Comparison of ENCODE assay signal across 8 cellular contexts in genomic region chr4:181528570-181529184, GRCh38.
DNase-seq lines count a peak whose midpoint lies in the region; ATAC-seq and TF ChIP-seq lines count a peak whose summit lies in the region.

No MANE protein-coding gene starts in this region.

- peaks cover 5% of the 10 kb centered on the region for H3K9me3 Mint-ChIP-seq in activated CD4-positive, alpha-beta memory T cell treated with anti-CD3 and anti-CD28 coated beads for 36 hours
- H3K9me3 Mint-ChIP-seq in stimulated activated memory B cell treated with anti-CD40 and anti-IgM and Interleukin-4, amounts not matched to agents 10 μg/mL and 1 μg/mL and 100 μg/mL, for 72 hours: no peaks in the 10 kb centered on the region

- H3K4me3 ChIP-seq in cardiac muscle cell: no peak overlapping the region

- ATAC-seq in HG02798 (IDR thresholded peaks at IDR 0.05; ENCODE audit: poor library complexity, unreplicated experiment): peak; percentile 84
- no peak for ATAC-seq in stimulated activated memory B cell treated with anti-CD40 and anti-IgM and Interleukin-4, amounts not matched to agents 10 μg/mL and 1 μg/mL and 100 μg/mL, for 72 hours

- H3K4me1 ChIP-seq in cardiac muscle cell (ENCODE audit: low read depth): no peaks in the 10 kb centered on the region

- CTCF ChIA-PET in activated CD4-positive, alpha-beta memory T cell treated with anti-CD3 and anti-CD28 coated beads for 36 hours (lab: Charles Lee): interaction anchor here (0.6 to 1.9 kb wide), 8 partner anchors 9 to 851 kb away, joined by 3 to 15 read pairs (median 3); no protein-coding TSS in a partner anchor

- peak; percentile 92 for TF ChIP-seq CTCF in cardiac muscle cell (IDR thresholded peaks at IDR 0.05; ENCODE audit: low read depth, low read length)

- H3K36me3 ChIP-seq in cardiac muscle cell: no peaks in the 10 kb centered on the region

- H3K27ac Mint-ChIP-seq in activated CD4-positive, alpha-beta memory T cell treated with anti-CD3 and anti-CD28 coated beads for 36 hours: no peak overlapping the region
- H3K27ac Mint-ChIP-seq in stimulated activated memory B cell treated with anti-CD40 and anti-IgM and Interleukin-4, amounts not matched to agents 10 μg/mL and 1 μg/mL and 100 μg/mL, for 72 hours: no peak overlapping the region

- H3K9me3 ChIP-seq in cardiac muscle cell (ENCODE audit: low read depth): no peaks in the 10 kb centered on the region

- no peaks in the 10 kb centered on the region for H3K36me3 Mint-ChIP-seq in activated CD4-positive, alpha-beta memory T cell treated with anti-CD3 and anti-CD28 coated beads for 36 hours
- no peaks in the 10 kb centered on the region for H3K36me3 Mint-ChIP-seq in stimulated activated memory B cell treated with anti-CD40 and anti-IgM and Interleukin-4, amounts not matched to agents 10 μg/mL and 1 μg/mL and 100 μg/mL, for 72 hours

- peaks cover 17% of the 10 kb centered on the region for H3K27me3 ChIP-seq in cardiac muscle cell

- H3K27me3 Mint-ChIP-seq in activated CD4-positive, alpha-beta memory T cell treated with anti-CD3 and anti-CD28 coated beads for 36 hours: no peaks in the 10 kb centered on the region
- H3K27me3 Mint-ChIP-seq in stimulated activated memory B cell treated with anti-CD40 and anti-IgM and Interleukin-4, amounts not matched to agents 10 μg/mL and 1 μg/mL and 100 μg/mL, for 72 hours: no peaks in the 10 kb centered on the region

- DNase-seq in AG08396 (ENCODE audit: low spot score) (peak; percentile 17), GM04504 (ENCODE audit: low read depth) (peak; percentile 29), NCI-H1930 (lab: John Stamatoyannopoulos, UW) (peak; percentile 32 to 37), cardiac muscle cell (ENCODE audit: low read depth in 1 of 2, low spot score in 1 of 2) (peak; percentile 81 to 90), renal cortical epithelial cell (ENCODE audit: low read depth) (peak; percentile 52)
- peak; percentile 40 for DNase-seq in activated CD4-positive, alpha-beta memory T cell treated with anti-CD3 and anti-CD28 coated beads for 36 hours

- no peak overlapping the region for H3K4me3 Mint-ChIP-seq in activated CD4-positive, alpha-beta memory T cell treated with anti-CD3 and anti-CD28 coated beads for 36 hours
- no peak overlapping the region for H3K4me3 Mint-ChIP-seq in stimulated activated memory B cell treated with anti-CD40 and anti-IgM and Interleukin-4, amounts not matched to agents 10 μg/mL and 1 μg/mL and 100 μg/mL, for 72 hours

- no peaks in the 10 kb centered on the region for H3K4me1 Mint-ChIP-seq in activated CD4-positive, alpha-beta memory T cell treated with anti-CD3 and anti-CD28 coated beads for 36 hours (ENCODE audit: low read depth)
- no peaks in the 10 kb centered on the region for H3K4me1 Mint-ChIP-seq in stimulated activated memory B cell treated with anti-CD40 and anti-IgM and Interleukin-4, amounts not matched to agents 10 μg/mL and 1 μg/mL and 100 μg/mL, for 72 hours

- intact Hi-C loops in activated CD4-positive, alpha-beta memory T cell treated with anti-CD3 and anti-CD28 coated beads for 36 hours (cut with micrococcal nuclease): loop anchor here (1.0 kb wide), 1 partner anchor 385 kb away; no protein-coding TSS in a partner anchor

- POLR2A ChIA-PET in activated CD4-positive, alpha-beta memory T cell treated with anti-CD3 and anti-CD28 coated beads for 36 hours (lab: Charles Lee): no interaction called here

- H3K27ac ChIP-seq in cardiac muscle cell: no peak overlapping the region

Comparison
In these comparisons a context has a peak if more than half of its experiments do, and no peak if none do; other contexts are left out.
1. DNase-seq: peak in every context shown above with its lines; median percentile 86 in cardiac muscle cell; 52 in renal cortical epithelial cell; 40 in activated CD4-positive, alpha-beta memory T cell treated with anti-CD3 and anti-CD28 coated beads for 36 hours; 34 in NCI-H1930; 29 in GM04504; 17 in AG08396.